In genomic region chr19:3868770-3869456, GRCh38 we compare ENCODE assay signal across 11 cellular contexts. TPM values are rescaled to one million over a fixed set of nuclear protein-coding genes. Genes with fewer than 3 reads are reported as not detected.
DNase-seq lines count a peak whose midpoint lies in the region; ATAC-seq, FAIRE-seq and TF ChIP-seq lines count a peak whose summit lies in the region.
"Had no signal": no experiment of that assay in that cellular context is flagged by ENCODE, and none has a peak within 500 bp of the region (broad histone marks: within the 10 kb centered on the region; RNA-seq: fewer than 3 reads in every experiment).

Gene ZFR2 (minus strand): TSS chr19:3869038. CDS start chr19:3869017, 21 bp downstream.

- DNase-seq in left ventricle myocardium inferior = no peak
- no peak for DNase-seq in cardiac septum (ENCODE audit: low spot score)
- peak; percentile 6 for DNase-seq in activated T-helper 9 cell treated with anti-CD3 and anti-CD28 coated beads, Interleukin-2, amount 50 U/mL, for 16 hours (ENCODE audit: low read depth)
- DNase-seq in memory B cell (ENCODE audit: low spot score in 2 of 2) = no peak
- DNase-seq in ACHN = no peak
- no peak for DNase-seq in kidney
- DNase-seq in SW 1271 (lab: John Stamatoyannopoulos, UW) = no peak
- no peak for DNase-seq in NCI-H1092 (lab: John Stamatoyannopoulos, UW)

- H3K27ac ChIP-seq in left ventricle myocardium inferior (replicated peaks) (no peak within 1 kb of the TSS), kidney (ENCODE audit: low read depth in 2 of 2, low read length in 2 of 2) (no peak within 1 kb of the TSS)
- H3K27ac ChIP-seq: C4-2B, upper lobe of left lung had no signal

- no peak for FAIRE-seq in kidney (lab: Jason Lieb, UNC)

- H3K9me3 ChIP-seq in left ventricle myocardium inferior (replicated peaks) (no peaks in the 10 kb centered on the region), kidney (ENCODE audit: control insufficient read depth in 1 of 2, low read length in 2 of 2) (no peaks in the 10 kb centered on the region)

- H3K27me3 Mint-ChIP-seq in memory B cell = peaks cover 22% of the 10 kb centered on the region

- no peak within 1 kb of the TSS for H3K9ac ChIP-seq in kidney (ENCODE audit: low read length in 2 of 2)

- H3K4me1 ChIP-seq in left ventricle myocardium inferior (peaks cover 5% of the 10 kb centered on the region), kidney (ENCODE audit: control insufficient read depth in 1 of 2, insufficient read depth in 1 of 2, low read depth in 1 of 2, low read length in 2 of 2) (no peaks in the 10 kb centered on the region)

- peak; percentile 44 for ATAC-seq in memory B cell (ENCODE audit: low read depth)

- H3K4me3 Mint-ChIP-seq in memory B cell = peak within 1 kb of the TSS; percentile 4

- TF ChIP-seq CTCF in left ventricle myocardium inferior (IDR thresholded peaks at IDR 0.05; ENCODE audit: borderline replicate concordance) (no peak), kidney (IDR thresholded peaks at IDR 0.05; ENCODE audit: borderline replicate concordance, extremely low read depth, insufficient read depth) (no peak)

- H3K36me3 Mint-ChIP-seq in memory B cell = peaks cover 5% of the 10 kb centered on the region

- no peaks in the 10 kb centered on the region for H3K9me3 Mint-ChIP-seq in memory B cell

- H3K4me3 ChIP-seq in left ventricle myocardium inferior (peak within 1 kb of the TSS; percentile 46), kidney (ENCODE audit: low read length in 2 of 2) (no peak within 1 kb of the TSS)

- H3K27ac Mint-ChIP-seq in memory B cell = no peak within 1 kb of the TSS

- H3K27me3 ChIP-seq in left ventricle myocardium inferior (ENCODE audit: low read depth) = peaks cover 95% of the 10 kb centered on the region

- in situ Hi-C loops in ACHN (cut with HindIII; ENCODE audit: low pct_ligation_motif_present, low pct_unique_long_range_greater_than_20kb, low sequenced_read_pairs) = no loop called here

- H3K36me3 ChIP-seq in left ventricle myocardium inferior = no peaks in the 10 kb centered on the region
- no peaks in the 10 kb centered on the region for H3K36me3 ChIP-seq in kidney (ENCODE audit: control insufficient read depth in 1 of 2, insufficient read depth in 2 of 2, low read length in 2 of 2)
- H3K36me3 ChIP-seq: upper lobe of left lung had no signal

- intact Hi-C loops in left ventricle myocardium inferior (cut with micrococcal nuclease) = no loop called here
- intact Hi-C loops in cardiac septum (cut with DNase I) = no loop called here
- intact Hi-C loops in kidney (cut with DNase I) = no loop called here

- peaks cover 6% of the 10 kb centered on the region for H3K4me1 Mint-ChIP-seq in memory B cell

RNA-seq across cellular contexts. Expression of gene ZFR2, which starts in this region (rescaled TPM):
- not detected for total RNA-seq in left ventricle myocardium inferior
- total RNA-seq in cardiac septum = 0.62 TPM
- 0.22 TPM for total RNA-seq in kidney
- polyA plus RNA-seq in kidney (ENCODE audit: insufficient read depth, low read depth, low replicate concordance) = not detected
- total RNA-seq: MCF 10A had no signal
